8 cellular contexts compared by ENCODE assay signal in the genomic region with DNA sequence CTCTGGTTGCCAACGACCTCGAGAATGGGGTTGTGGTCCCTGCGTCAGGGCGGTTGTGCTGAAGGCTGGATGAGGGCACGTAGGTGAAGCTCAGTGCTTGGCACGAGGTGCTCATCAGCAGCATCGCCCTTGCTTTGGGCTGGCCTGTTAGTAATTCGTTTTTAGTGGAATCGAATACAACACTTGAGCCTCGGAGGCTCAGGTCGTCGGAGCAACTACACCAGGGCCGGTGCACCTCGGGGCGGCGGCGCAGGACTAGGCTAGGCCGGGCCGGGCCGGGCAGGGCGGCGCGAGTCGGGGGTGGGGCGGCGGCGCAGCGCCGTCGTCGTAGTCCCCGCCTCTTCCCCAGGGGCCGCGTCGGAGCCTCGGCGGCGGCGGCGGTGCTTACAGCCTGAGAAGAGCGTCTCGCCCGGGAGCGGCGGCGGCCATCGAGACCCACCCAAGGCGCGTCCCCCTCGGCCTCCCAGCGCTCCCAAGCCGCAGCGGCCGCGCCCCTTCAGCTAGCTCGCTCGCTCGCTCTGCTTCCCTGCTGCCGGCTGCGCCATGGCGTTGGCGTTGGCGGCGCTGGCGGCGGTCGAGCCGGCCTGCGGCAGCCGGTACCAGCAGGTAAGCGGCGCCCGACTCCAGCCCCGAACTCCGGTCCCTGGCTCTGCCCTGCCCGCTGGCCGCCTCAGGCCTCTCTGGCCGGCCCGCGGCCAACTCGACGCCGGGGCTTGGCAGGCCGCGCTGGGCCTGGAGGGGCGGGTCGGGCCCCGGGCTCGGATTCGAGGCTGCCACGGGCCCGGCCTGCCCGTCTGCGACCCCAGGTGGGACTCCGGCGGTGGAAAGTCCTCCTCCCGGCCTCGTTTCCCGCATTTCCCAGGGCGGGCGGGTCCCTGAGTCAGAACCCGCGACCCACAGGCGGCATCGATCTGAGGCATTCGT. TPM values are rescaled to one million over a fixed set of nuclear protein-coding genes. Genes with fewer than 3 reads are reported as not detected.
A peak's percentile ranks its signal among the peaks of the same experiment; 100 is the strongest.
DNase-seq lines count a peak whose midpoint lies in the region; ATAC-seq and TF ChIP-seq lines count a peak whose summit lies in the region.

Gene NDFIP1 (plus strand): TSS at position 348 of the 924 bp plus-strand sequence. CDS start 196 bp downstream, at position 544.

- H4K91ac ChIP-seq in neuronal stem cell (ENCODE audit: low read depth, low read length, poor library complexity) = peak within 1 kb of the TSS; percentile 0

- H3K79me2 ChIP-seq in KMS-11 (ENCODE audit: insufficient read depth, low read depth) = peaks cover 46% of the 10 kb centered on the region

- no peak within 1 kb of the TSS for H2BK120ac ChIP-seq in neuronal stem cell (ENCODE audit: low read depth, low read length)

- H3K9ac ChIP-seq in KMS-11 (peak within 1 kb of the TSS; percentile 89), neuronal stem cell (ENCODE audit: low read depth, low read length, poor library complexity) (peak within 1 kb of the TSS; percentile 100), subcutaneous abdominal adipose tissue (ENCODE audit: low read length in 5 of 5) (peak within 1 kb of the TSS; percentile 70 to 97 (median 95))

- H3K79me1 ChIP-seq in neuronal stem cell (ENCODE audit: low read depth, low read length) = peaks cover 2% of the 10 kb centered on the region

- peak within 1 kb of the TSS; percentile 47 for H2BK5ac ChIP-seq in neuronal stem cell (ENCODE audit: low read length)

- no peaks in the 10 kb centered on the region for H3K36me3 ChIP-seq in KMS-11 (ENCODE audit: insufficient read depth)
- H3K36me3 ChIP-seq in SJSA1 = peaks cover 22% of the 10 kb centered on the region
- H3K36me3 ChIP-seq in neuronal stem cell (replicated peaks in 1 of 2; ENCODE audit: control insufficient read depth in 2 of 2, insufficient read depth in 2 of 2, low read length in 2 of 2) = peaks cover 0 to 8% of the 10 kb centered on the region in 2 donors
- peaks cover 0 to 7% (median 0%) of the 10 kb centered on the region in 5 donors for H3K36me3 ChIP-seq in subcutaneous abdominal adipose tissue (ENCODE audit: control insufficient read depth in 5 of 5, insufficient read depth in 5 of 5, low read length in 5 of 5)

- no peak within 1 kb of the TSS for H4K8ac ChIP-seq in neuronal stem cell (ENCODE audit: low read depth, low read length)

- TF ChIP-seq CTCF in KMS-11 (conservative IDR thresholded peaks at IDR 0.05; ENCODE audit: low read depth, low read length) = no peak

- H3K9me3 ChIP-seq in SJSA1 (replicated peaks) = peaks cover 2% of the 10 kb centered on the region; the same call in 1 of the 2 replicates
- H3K9me3 ChIP-seq in neuronal stem cell (replicated peaks in 1 of 2; ENCODE audit: control insufficient read depth in 2 of 2, insufficient read depth in 1 of 2, low read depth in 1 of 2, low read length in 2 of 2) = peaks cover 0 to 12% of the 10 kb centered on the region in 2 donors
- H3K9me3 ChIP-seq in subcutaneous abdominal adipose tissue (ENCODE audit: control insufficient read depth in 5 of 5, low read length in 5 of 5) = no peaks in the 10 kb centered on the region

- H3K4ac ChIP-seq in neuronal stem cell (ENCODE audit: low read length) = no peak within 1 kb of the TSS

- no peaks in the 10 kb centered on the region for H4K20me1 ChIP-seq in KMS-11 (ENCODE audit: insufficient read depth)

- peak; percentile 85 for DNase-seq in EH (ENCODE audit: low read depth)
- DNase-seq in SJSA1 (ENCODE audit: low read depth in 1 of 2, low spot score in 2 of 2) = peak; percentile 89 to 93
- peak; percentile 77 for DNase-seq in activated gamma-delta T cell treated with anti-CD3 and anti-CD28 coated beads, Interleukin-2, amount 50 U/mL, for 16 hours (ENCODE audit: low read depth)
- peak; percentile 60 for DNase-seq in foreskin melanocyte
- DNase-seq in neuronal stem cell (ENCODE audit: low spot score) = peak; percentile 78

- H3K27me3 ChIP-seq in KMS-11 (ENCODE audit: insufficient read depth, low read depth) (no peaks in the 10 kb centered on the region), SJSA1 (replicated peaks) (no peaks in the 10 kb centered on the region), neuronal stem cell (ENCODE audit: control insufficient read depth in 3 of 3, insufficient read depth in 3 of 3, low read depth in 1 of 3, low read length in 3 of 3) (peaks cover 0 to 12% (median 3%) of the 10 kb centered on the region in 3 experiments), subcutaneous abdominal adipose tissue (ENCODE audit: control insufficient read depth in 5 of 5, insufficient read depth in 4 of 5, low read length in 5 of 5) (no peaks in the 10 kb centered on the region)

- H2AFZ ChIP-seq in KMS-11 (ENCODE audit: low read depth) = peak within 1 kb of the TSS; percentile 91
- H2AFZ ChIP-seq in neuronal stem cell (ENCODE audit: low read length) = peak within 1 kb of the TSS; percentile 89

- H2AK5ac ChIP-seq in neuronal stem cell (ENCODE audit: low read depth, low read length) = no peak within 1 kb of the TSS

- H3K4me2 ChIP-seq in KMS-11 (peak within 1 kb of the TSS; percentile 98), neuronal stem cell (ENCODE audit: insufficient read depth, low read length, poor library complexity, severe bottlenecking) (peak within 1 kb of the TSS; percentile 55)

- peaks cover 49% of the 10 kb centered on the region for H3K4me1 ChIP-seq in KMS-11 (ENCODE audit: low read depth, poor library complexity, severe bottlenecking)
- H3K4me1 ChIP-seq in SJSA1 (replicated peaks) = peaks cover 20% of the 10 kb centered on the region
- H3K4me1 ChIP-seq in neuronal stem cell (ENCODE audit: control insufficient read depth in 2 of 2, insufficient read depth in 1 of 2, low read depth in 1 of 2, low read length in 2 of 2) = peaks cover 1 to 9% of the 10 kb centered on the region in 2 donors
- peaks cover 4 to 59% (median 30%) of the 10 kb centered on the region in 5 donors for H3K4me1 ChIP-seq in subcutaneous abdominal adipose tissue (ENCODE audit: control insufficient read depth in 5 of 5, insufficient read depth in 5 of 5, low read length in 5 of 5)

- ATAC-seq in GM21723 (IDR thresholded peaks at IDR 0.05; ENCODE audit: unreplicated experiment) = peak; percentile 99

- H2BK15ac ChIP-seq in neuronal stem cell (ENCODE audit: low read length) = no peak within 1 kb of the TSS

- peak within 1 kb of the TSS; percentile 89 for H3K18ac ChIP-seq in neuronal stem cell (ENCODE audit: low read length)

- H3K14ac ChIP-seq in neuronal stem cell (ENCODE audit: low read length) = peak within 1 kb of the TSS; percentile 77

- no peak within 1 kb of the TSS for H2BK12ac ChIP-seq in neuronal stem cell (ENCODE audit: low read length)

- peak within 1 kb of the TSS; percentile 93 for H3K23ac ChIP-seq in neuronal stem cell (ENCODE audit: low read depth, low read length, poor library complexity)

- H3K4me3 ChIP-seq in KMS-11 (IDR thresholded peaks at IDR 0.05; ENCODE audit: insufficient read depth, low read depth, low read length) (no peak within 1 kb of the TSS), SJSA1 (peak within 1 kb of the TSS; percentile 96), neuronal stem cell (ENCODE audit: low read length in 2 of 2) (peak within 1 kb of the TSS; percentile 59 to 96), subcutaneous abdominal adipose tissue (ENCODE audit: low read depth in 1 of 5, low read length in 5 of 5) (peak within 1 kb of the TSS; percentile 65 to 96 (median 95))

- H3K27ac ChIP-seq in KMS-11 = peak within 1 kb of the TSS; percentile 88
- peak within 1 kb of the TSS; percentile 86 for H3K27ac ChIP-seq in SJSA1
- peak within 1 kb of the TSS; percentile 65 for H3K27ac ChIP-seq in neuronal stem cell (replicated peaks; ENCODE audit: low read length)
- peak within 1 kb of the TSS; percentile 95 for H3K27ac ChIP-seq in subcutaneous abdominal adipose tissue (ENCODE audit: low read depth, low read length)

- WGBS in neuronal stem cell (ENCODE audit: extremely low coverage in 2 of 2, insufficient read length in 2 of 2, insufficient replicate concordance in 1 of 2), 2 donors = no CpG with 5 or more reads among the region's 106 CpGs

RNA-seq across cellular contexts. Expression of gene NDFIP1, which starts in this region (rescaled TPM):
- total RNA-seq in SJSA1 (2014; rRNA removed; shearing (Covaris generic)) = 76.1 and 77.2 TPM in 2 replicates
- polyA plus RNA-seq in neuronal stem cell (2013, experiment 1 of 2) = 29.0 TPM
- polyA plus RNA-seq in neuronal stem cell (2013, experiment 2 of 2) = 29.1 TPM
